ENCODE assay signal across 1 cellular context in the genomic region with DNA sequence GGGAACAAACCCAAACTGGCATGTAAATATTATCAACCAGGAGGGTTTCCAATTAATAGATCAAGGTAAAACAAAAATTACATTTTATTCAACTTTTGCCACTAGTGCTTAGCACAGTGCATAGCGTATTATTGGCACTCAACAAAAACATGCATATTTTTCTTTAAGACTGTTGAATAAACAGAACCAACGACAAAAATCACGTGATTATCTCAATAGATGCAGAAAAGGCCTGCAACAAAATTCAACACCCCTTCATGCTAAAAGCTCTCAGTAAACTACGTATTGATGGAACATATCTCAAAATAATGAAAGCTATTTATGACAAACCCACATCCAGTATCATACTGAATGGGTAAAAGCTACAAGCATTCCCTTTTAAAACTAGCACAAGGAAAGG.
TF ChIP-seq lines count a peak whose summit lies in the region.

No MANE protein-coding gene starts in this region.

TF ChIP-seq in HepG2, 621 proteins besides CTCF, POLR2A, EP300 and RAD21 (continued from another document):
- TF ChIP-seq, protein P1, sequence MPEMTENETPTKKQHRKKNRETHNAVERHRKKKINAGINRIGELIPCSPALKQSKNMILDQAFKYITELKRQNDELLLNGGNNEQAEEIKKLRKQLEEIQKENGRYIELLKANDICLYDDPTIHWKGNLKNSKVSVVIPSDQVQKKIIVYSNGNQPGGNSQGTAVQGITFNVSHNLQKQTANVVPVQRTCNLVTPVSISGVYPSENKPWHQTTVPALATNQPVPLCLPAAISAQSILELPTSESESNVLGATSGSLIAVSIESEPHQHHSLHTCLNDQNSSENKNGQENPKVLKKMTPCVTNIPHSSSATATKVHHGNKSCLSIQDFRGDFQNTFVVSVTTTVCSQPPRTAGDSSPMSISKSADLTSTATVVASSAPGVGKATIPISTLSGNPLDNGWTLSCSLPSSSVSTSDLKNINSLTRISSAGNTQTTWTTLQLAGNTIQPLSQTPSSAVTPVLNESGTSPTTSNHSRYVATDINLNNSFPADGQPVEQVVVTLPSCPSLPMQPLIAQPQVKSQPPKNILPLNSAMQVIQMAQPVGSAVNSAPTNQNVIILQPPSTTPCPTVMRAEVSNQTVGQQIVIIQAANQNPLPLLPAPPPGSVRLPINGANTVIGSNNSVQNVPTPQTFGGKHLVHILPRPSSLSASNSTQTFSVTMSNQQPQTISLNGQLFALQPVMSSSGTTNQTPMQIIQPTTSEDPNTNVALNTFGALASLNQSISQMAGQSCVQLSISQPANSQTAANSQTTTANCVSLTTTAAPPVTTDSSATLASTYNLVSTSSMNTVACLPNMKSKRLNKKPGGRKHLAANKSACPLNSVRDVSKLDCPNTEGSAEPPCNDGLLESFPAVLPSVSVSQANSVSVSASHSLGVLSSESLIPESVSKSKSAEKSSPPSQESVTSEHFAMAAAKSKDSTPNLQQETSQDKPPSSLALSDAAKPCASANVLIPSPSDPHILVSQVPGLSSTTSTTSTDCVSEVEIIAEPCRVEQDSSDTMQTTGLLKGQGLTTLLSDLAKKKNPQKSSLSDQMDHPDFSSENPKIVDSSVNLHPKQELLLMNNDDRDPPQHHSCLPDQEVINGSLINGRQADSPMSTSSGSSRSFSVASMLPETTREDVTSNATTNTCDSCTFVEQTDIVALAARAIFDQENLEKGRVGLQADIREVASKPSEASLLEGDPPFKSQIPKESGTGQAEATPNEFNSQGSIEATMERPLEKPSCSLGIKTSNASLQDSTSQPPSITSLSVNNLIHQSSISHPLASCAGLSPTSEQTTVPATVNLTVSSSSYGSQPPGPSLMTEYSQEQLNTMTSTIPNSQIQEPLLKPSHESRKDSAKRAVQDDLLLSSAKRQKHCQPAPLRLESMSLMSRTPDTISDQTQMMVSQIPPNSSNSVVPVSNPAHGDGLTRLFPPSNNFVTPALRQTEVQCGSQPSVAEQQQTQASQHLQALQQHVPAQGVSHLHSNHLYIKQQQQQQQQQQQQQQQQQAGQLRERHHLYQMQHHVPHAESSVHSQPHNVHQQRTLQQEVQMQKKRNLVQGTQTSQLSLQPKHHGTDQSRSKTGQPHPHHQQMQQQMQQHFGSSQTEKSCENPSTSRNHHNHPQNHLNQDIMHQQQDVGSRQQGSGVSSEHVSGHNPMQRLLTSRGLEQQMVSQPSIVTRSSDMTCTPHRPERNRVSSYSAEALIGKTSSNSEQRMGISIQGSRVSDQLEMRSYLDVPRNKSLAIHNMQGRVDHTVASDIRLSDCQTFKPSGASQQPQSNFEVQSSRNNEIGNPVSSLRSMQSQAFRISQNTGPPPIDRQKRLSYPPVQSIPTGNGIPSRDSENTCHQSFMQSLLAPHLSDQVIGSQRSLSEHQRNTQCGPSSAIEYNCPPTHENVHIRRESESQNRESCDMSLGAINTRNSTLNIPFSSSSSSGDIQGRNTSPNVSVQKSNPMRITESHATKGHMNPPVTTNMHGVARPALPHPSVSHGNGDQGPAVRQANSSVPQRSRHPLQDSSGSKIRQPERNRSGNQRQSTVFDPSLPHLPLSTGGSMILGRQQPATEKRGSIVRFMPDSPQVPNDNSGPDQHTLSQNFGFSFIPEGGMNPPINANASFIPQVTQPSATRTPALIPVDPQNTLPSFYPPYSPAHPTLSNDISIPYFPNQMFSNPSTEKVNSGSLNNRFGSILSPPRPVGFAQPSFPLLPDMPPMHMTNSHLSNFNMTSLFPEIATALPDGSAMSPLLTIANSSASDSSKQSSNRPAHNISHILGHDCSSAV (CRISPR knock-in tag; IDR thresholded peaks at IDR 0.05; ENCODE audit: borderline replicate concordance) = no peak
- TF ChIP-seq MED1 (CRISPR knock-in tag; IDR thresholded peaks at IDR 0.05) = no peak
